In genomic region chr13:50893211-50893852, GRCh38 we compare ENCODE assay signal across 8 cellular contexts. TPM values are rescaled to one million over a fixed set of nuclear protein-coding genes. Genes with fewer than 3 reads are reported as not detected.
DNase-seq lines count a peak whose midpoint lies in the region; ATAC-seq and TF ChIP-seq lines count a peak whose summit lies in the region.

No MANE protein-coding gene starts in this region.

- intact Hi-C loops in lower lobe of right lung (cut with DNase I) (no loop called here), Caco-2 (cut with micrococcal nuclease; ENCODE audit: unreplicated experiment) (no loop called here)

- in situ Hi-C loops in ACHN (cut with HindIII; ENCODE audit: low pct_ligation_motif_present, low pct_unique_long_range_greater_than_20kb, low sequenced_read_pairs) = no loop called here

- H3K4me1 Mint-ChIP-seq in CD4-positive, CD25-positive, alpha-beta regulatory T cell = peaks cover 32 to 49% (median 42%) of the 10 kb centered on the region in 4 donors
- H3K4me1 Mint-ChIP-seq in Caco-2 (ENCODE audit: low read depth, unreplicated experiment) = no peaks in the 10 kb centered on the region

- DNase-seq in CD4-positive, CD25-positive, alpha-beta regulatory T cell = peak in 2 of 3 donors; percentile 65 to 91
- DNase-seq in SK-N-DZ (ENCODE audit: low spot score) (peak; percentile 99), lower lobe of right lung (no peak), ACHN (no peak), SW 1271 (lab: John Stamatoyannopoulos, UW) (no peak), Caco-2 (no peak)

- peak overlapping the region; percentile 80 for H3K4me3 ChIP-seq in CD4-positive, CD25-positive, alpha-beta regulatory T cell (ENCODE audit: low read depth, low read length)
- H3K4me3 ChIP-seq in lower lobe of right lung (no peak overlapping the region), Caco-2 (ENCODE audit: low read depth, low read length) (no peak overlapping the region)

- H3K4me1 ChIP-seq in CD4-positive, CD25-positive, alpha-beta regulatory T cell (ENCODE audit: control insufficient read depth, insufficient read depth, low read length, poor library complexity, severe bottlenecking) = peaks cover 41% of the 10 kb centered on the region
- H3K4me1 ChIP-seq in lower lobe of right lung (peaks cover 8% of the 10 kb centered on the region), Caco-2 (no peaks in the 10 kb centered on the region)

- POLR2A ChIA-PET in Caco-2 (lab: Charles Lee) = interaction anchor here (0.6 kb wide), 1 partner anchor 16 kb away, joined by 3 read pairs; no protein-coding TSS in a partner anchor

- TF ChIP-seq CTCF in lower lobe of right lung (IDR thresholded peaks at IDR 0.05) (no peak), Caco-2 (IDR thresholded peaks at IDR 0.05; ENCODE audit: insufficient read depth in 1 of 2, low read depth in 1 of 2, low read length in 1 of 2, severe bottlenecking in 1 of 2, unreplicated experiment in 1 of 2) (no peak)

- ATAC-seq in CD4-positive, CD25-positive, alpha-beta regulatory T cell (ENCODE audit: low read depth in 2 of 2) = peak; percentile 90 to 96
- ATAC-seq in GM19324 (IDR thresholded peaks at IDR 0.05; ENCODE audit: low FRiP score, unreplicated experiment) = peak; percentile 84
- peak; percentile 83 for ATAC-seq in HG03280 (IDR thresholded peaks at IDR 0.05; ENCODE audit: unreplicated experiment)
- ATAC-seq in lower lobe of right lung = peak in 1 of 2 donors; percentile 59

- CTCF ChIA-PET in Caco-2 (lab: Charles Lee) = no interaction called here

- BruUV-seq in Caco-2 (replicated peaks; lab: Mats Ljungman, UMichigan) = no TSS peak

- no peaks in the 10 kb centered on the region for H3K36me3 ChIP-seq in CD4-positive, CD25-positive, alpha-beta regulatory T cell (ENCODE audit: control insufficient read depth, insufficient read depth, low read length)
- H3K36me3 ChIP-seq in lower lobe of right lung (no peaks in the 10 kb centered on the region), Caco-2 (ENCODE audit: control insufficient read depth, insufficient read depth, low read length) (no peaks in the 10 kb centered on the region)

- no peaks in the 10 kb centered on the region for H3K27me3 Mint-ChIP-seq in CD4-positive, CD25-positive, alpha-beta regulatory T cell
- peaks cover 16% of the 10 kb centered on the region for H3K27me3 Mint-ChIP-seq in Caco-2 (ENCODE audit: insufficient read depth, unreplicated experiment)

- H3K27ac Mint-ChIP-seq in CD4-positive, CD25-positive, alpha-beta regulatory T cell = peak overlapping the region; percentile 88 to 97 (median 95)
- no peak overlapping the region for H3K27ac Mint-ChIP-seq in Caco-2 (ENCODE audit: unreplicated experiment)

- peaks cover 0 to 3% (median 0%) of the 10 kb centered on the region in 7 donors for H3K9me3 Mint-ChIP-seq in CD4-positive, CD25-positive, alpha-beta regulatory T cell
- H3K9me3 Mint-ChIP-seq in Caco-2 (ENCODE audit: unreplicated experiment) = no peaks in the 10 kb centered on the region

- peak overlapping the region; percentile 87 for H3K27ac ChIP-seq in CD4-positive, CD25-positive, alpha-beta regulatory T cell (ENCODE audit: insufficient read depth, low read length, poor library complexity, severe bottlenecking)
- peak overlapping the region; percentile 64 for H3K27ac ChIP-seq in lower lobe of right lung

- H3K4me3 Mint-ChIP-seq in CD4-positive, CD25-positive, alpha-beta regulatory T cell = peak overlapping the region; percentile 74 to 83 (median 80)
- no peak overlapping the region for H3K4me3 Mint-ChIP-seq in Caco-2 (ENCODE audit: unreplicated experiment)

- no peaks in the 10 kb centered on the region for H3K27me3 ChIP-seq in CD4-positive, CD25-positive, alpha-beta regulatory T cell (ENCODE audit: control insufficient read depth, insufficient read depth, low read length)
- H3K27me3 ChIP-seq in lower lobe of right lung (ENCODE audit: low read depth) (no peaks in the 10 kb centered on the region), Caco-2 (replicated peaks; ENCODE audit: control insufficient read depth, insufficient read depth, low read length) (no peaks in the 10 kb centered on the region)

- H3K36me3 Mint-ChIP-seq in CD4-positive, CD25-positive, alpha-beta regulatory T cell = no peaks in the 10 kb centered on the region
- no peaks in the 10 kb centered on the region for H3K36me3 Mint-ChIP-seq in Caco-2 (ENCODE audit: insufficient read depth, unreplicated experiment)

- no peaks in the 10 kb centered on the region for H3K9me3 ChIP-seq in CD4-positive, CD25-positive, alpha-beta regulatory T cell (ENCODE audit: control insufficient read depth in 2 of 2, low read length in 2 of 2)
- H3K9me3 ChIP-seq in lower lobe of right lung (no peaks in the 10 kb centered on the region), Caco-2 (no peaks in the 10 kb centered on the region)

RNA-seq across cellular contexts. Expression of gene RNASEH2B, which starts 16.3 kb away (rescaled TPM):
- total RNA-seq in CD4-positive, CD25-positive, alpha-beta regulatory T cell = 96.0 TPM
- 100 to 1,000 TPM; 149 to 205 (median 183) TPM for polyA plus RNA-seq in CD4-positive, CD25-positive, alpha-beta regulatory T cell
- 182 and 190 TPM in 2 replicates for polyA plus RNA-seq in SK-N-DZ (2014; cell fraction: cytosol; rRNA removed)
- 149 and 158 TPM in 2 replicates for polyA plus RNA-seq in SK-N-DZ (2014; cell fraction: nucleus; rRNA removed)
- total RNA-seq in lower lobe of right lung (50.7 TPM), Caco-2 (2022) (60.2 and 61.2 TPM in 2 replicates)

RNA-seq across cellular contexts. Expression of gene DLEU7, which starts 49.8 kb away (rescaled TPM):
- not detected for total RNA-seq in CD4-positive, CD25-positive, alpha-beta regulatory T cell
- under 1 TPM in 3 of 4 donors, not detected in 1; 0.17 to 0.47 (median 0.18) TPM for polyA plus RNA-seq in CD4-positive, CD25-positive, alpha-beta regulatory T cell
- not detected in 2 replicates for polyA plus RNA-seq in SK-N-DZ (2014; cell fraction: cytosol; rRNA removed)
- 0.51 TPM in 1 of 2 replicates, not detected in the other for polyA plus RNA-seq in SK-N-DZ (2014; cell fraction: nucleus; rRNA removed)
- total RNA-seq in lower lobe of right lung (3.3 TPM), Caco-2 (2022) (not detected in 2 replicates)

Comparison
In these comparisons a context has a peak if more than half of its experiments do, and no peak if none do; other contexts are left out.
1. DNase-seq: peak in CD4-positive, CD25-positive, alpha-beta regulatory T cell (2 of 3) and SK-N-DZ (single experiment); none in lower lobe of right lung (single experiment), ACHN (single experiment), SW 1271 (0 of 2) and Caco-2 (0 of 2).